Comparison of ENCODE assay signal across 22 cellular contexts in genomic region chr22:36573815-36574350, GRCh38.
"Had no signal": no experiment of that assay in that cellular context is flagged by ENCODE, and none has a peak within 500 bp of the region (broad histone marks: within the 10 kb centered on the region; RNA-seq: fewer than 3 reads in every experiment).

No MANE protein-coding gene starts in this region.

- H3K9me3 Mint-ChIP-seq: dendritic cell treated with granulocyte-macrophage colony-stimulating factor and Interleukin-4, amounts not matched to agents 40 ng/mL and 50 ng/mL, for 4 days; naive thymus-derived CD8-positive, alpha-beta T cell; neural crest cell; stimulated activated memory B cell treated with anti-CD40 and anti-IgM and Interleukin-4, amounts not matched to agents 10 μg/mL and 1 μg/mL and 100 μg/mL, for 72 hours; stimulated activated naive CD8-positive, alpha-beta T cell treated with anti-CD3 and anti-CD28 coated beads, Interleukin-15, Interleukin-2, amounts not matched to agents 100 ng/mL and 50 ng/mL, for 24 hours had no signal

- H3K4me1 Mint-ChIP-seq: stimulated activated memory B cell treated with anti-CD40 and anti-IgM and Interleukin-4, amounts not matched to agents 10 μg/mL and 1 μg/mL and 100 μg/mL, for 72 hours had no signal

- DNase-seq: cerebellar nuclear complex; foreskin melanocyte; head of caudate nucleus; hippocampal formation; mucosa of descending colon; naive thymus-derived CD8-positive, alpha-beta T cell; occipital lobe; spleen; stimulated activated CD4-positive, alpha-beta T cell treated with anti-CD3 and anti-CD28 coated beads, Interleukin-15, amount 100 ng/mL, for 24 hours; stimulated activated CD4-positive, alpha-beta T cell treated with anti-CD3 and anti-CD28 coated beads, Interleukin-1b, Interleukin-23, amount 100 ng/mL, for 48 hours; stimulated activated CD4-positive, alpha-beta T cell treated with anti-CD3 and anti-CD28 coated beads, Interleukin-4, amount 100 ng/mL, for 24 hours; tibial artery; upper lobe of right lung had no signal

- H3K36me3 ChIP-seq: prostate gland, spleen, tibial artery, upper lobe of right lung had no signal

- H3K9ac ChIP-seq: parathyroid adenoma had no signal

- H2AFZ ChIP-seq: parathyroid adenoma had no signal

- FAIRE-seq: colon had no signal

- ATAC-seq: left lobe of liver; mucosa of descending colon; naive thymus-derived CD8-positive, alpha-beta T cell; sciatic nerve; stimulated activated memory B cell treated with anti-CD40 and anti-IgM and Interleukin-4, amounts not matched to agents 10 μg/mL and 1 μg/mL and 100 μg/mL, for 72 hours; upper lobe of right lung had no signal

- H3K27me3 Mint-ChIP-seq: stimulated activated naive CD8-positive, alpha-beta T cell treated with anti-CD3 and anti-CD28 coated beads, Interleukin-15, Interleukin-2, amounts not matched to agents 100 ng/mL and 50 ng/mL, for 24 hours had no signal

- H3K79me2 ChIP-seq: parathyroid adenoma had no signal

- H3K27ac Mint-ChIP-seq: dendritic cell treated with granulocyte-macrophage colony-stimulating factor and Interleukin-4, amounts not matched to agents 40 ng/mL and 50 ng/mL, for 4 days; stimulated activated memory B cell treated with anti-CD40 and anti-IgM and Interleukin-4, amounts not matched to agents 10 μg/mL and 1 μg/mL and 100 μg/mL, for 72 hours; stimulated activated naive CD8-positive, alpha-beta T cell treated with anti-CD3 and anti-CD28 coated beads, Interleukin-15, Interleukin-2, amounts not matched to agents 100 ng/mL and 50 ng/mL, for 24 hours had no signal

- H3K27ac ChIP-seq: parathyroid adenoma, prostate gland, spleen, tibial artery, upper lobe of right lung had no signal

- H3K9me3 ChIP-seq: mucosa of descending colon, prostate gland, spleen, tibial artery, upper lobe of right lung had no signal

- H3K4me3 ChIP-seq: mucosa of descending colon, prostate gland, spleen, tibial artery, upper lobe of right lung had no signal

- H3K36me3 Mint-ChIP-seq: naive thymus-derived CD8-positive, alpha-beta T cell; stimulated activated memory B cell treated with anti-CD40 and anti-IgM and Interleukin-4, amounts not matched to agents 10 μg/mL and 1 μg/mL and 100 μg/mL, for 72 hours had no signal

- H3K4me1 ChIP-seq: parathyroid adenoma, prostate gland, spleen, tibial artery, upper lobe of right lung had no signal

- H3K4me3 Mint-ChIP-seq: dendritic cell treated with granulocyte-macrophage colony-stimulating factor and Interleukin-4, amounts not matched to agents 40 ng/mL and 50 ng/mL, for 4 days; naive thymus-derived CD8-positive, alpha-beta T cell; neural crest cell; stimulated activated memory B cell treated with anti-CD40 and anti-IgM and Interleukin-4, amounts not matched to agents 10 μg/mL and 1 μg/mL and 100 μg/mL, for 72 hours; stimulated activated naive CD8-positive, alpha-beta T cell treated with anti-CD3 and anti-CD28 coated beads, Interleukin-15, Interleukin-2, amounts not matched to agents 100 ng/mL and 50 ng/mL, for 24 hours had no signal
